ENCODE assay signal across 1 cellular context in the genomic region with DNA sequence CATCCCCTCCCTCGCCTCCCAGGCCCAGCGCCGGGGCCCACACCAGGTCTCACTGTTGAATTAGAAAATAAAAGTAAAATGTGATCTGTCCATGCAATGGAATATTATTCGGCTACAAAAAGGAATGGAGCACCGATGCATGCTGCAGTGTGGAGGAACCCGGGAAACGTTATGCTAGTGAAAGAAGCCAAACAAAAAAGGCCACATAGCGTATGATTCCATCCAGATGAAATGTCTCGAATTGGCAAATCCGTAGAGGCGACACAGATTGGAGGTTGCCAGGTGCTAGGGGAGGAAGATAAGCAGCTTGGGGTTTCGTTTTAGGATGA.
TF ChIP-seq lines count a peak whose summit lies in the region.

No MANE protein-coding gene starts in this region.

TF ChIP-seq in H1, 55 proteins besides CTCF, POLR2A, EP300 and RAD21:
- TF ChIP-seq BACH1 (IDR thresholded peaks at IDR 0.05; ENCODE audit: low read length) (no peak), ASH2L (IDR thresholded peaks at IDR 0.05; ENCODE audit: low read length) (no peak), HDAC2 (IDR thresholded peaks at IDR 0.05; ENCODE audit: borderline replicate concordance in 1 of 2, low read depth in 2 of 2, low read length in 2 of 2) (no peak), TBP (IDR thresholded peaks at IDR 0.05; ENCODE audit: low read depth, low read length) (no peak), CREB1 (IDR thresholded peaks at IDR 0.05) (no peak), ZNF274 (IDR thresholded peaks at IDR 0.05; ENCODE audit: borderline replicate concordance, extremely low read depth, low read length) (no peak), TCF12 (IDR thresholded peaks at IDR 0.05; ENCODE audit: low read depth, low read length) (no peak), GABPA (IDR thresholded peaks at IDR 0.05; ENCODE audit: borderline replicate concordance, insufficient read depth, low read length) (no peak), TAF7 (optimal IDR thresholded peaks at IDR 0.05; ENCODE audit: borderline replicate concordance, low read depth, low read length) (no peak), CHD1 (IDR thresholded peaks at IDR 0.05; ENCODE audit: low read depth, low read length) (no peak)
- TF ChIP-seq, protein P1, sequence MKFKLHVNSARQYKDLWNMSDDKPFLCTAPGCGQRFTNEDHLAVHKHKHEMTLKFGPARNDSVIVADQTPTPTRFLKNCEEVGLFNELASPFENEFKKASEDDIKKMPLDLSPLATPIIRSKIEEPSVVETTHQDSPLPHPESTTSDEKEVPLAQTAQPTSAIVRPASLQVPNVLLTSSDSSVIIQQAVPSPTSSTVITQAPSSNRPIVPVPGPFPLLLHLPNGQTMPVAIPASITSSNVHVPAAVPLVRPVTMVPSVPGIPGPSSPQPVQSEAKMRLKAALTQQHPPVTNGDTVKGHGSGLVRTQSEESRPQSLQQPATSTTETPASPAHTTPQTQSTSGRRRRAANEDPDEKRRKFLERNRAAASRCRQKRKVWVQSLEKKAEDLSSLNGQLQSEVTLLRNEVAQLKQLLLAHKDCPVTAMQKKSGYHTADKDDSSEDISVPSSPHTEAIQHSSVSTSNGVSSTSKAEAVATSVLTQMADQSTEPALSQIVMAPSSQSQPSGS (IDR thresholded peaks at IDR 0.05; ENCODE audit: low read length) = no peak
